1 cellular context compared by ENCODE assay signal in genomic region chr1:150009604-150010387, GRCh38.
TF ChIP-seq lines count a peak whose summit lies in the region.

No MANE protein-coding gene starts in this region.

TF ChIP-seq in GM12878, 131 proteins besides CTCF, POLR2A, EP300 and RAD21 (continued from another document):
- TF ChIP-seq, protein P1, sequence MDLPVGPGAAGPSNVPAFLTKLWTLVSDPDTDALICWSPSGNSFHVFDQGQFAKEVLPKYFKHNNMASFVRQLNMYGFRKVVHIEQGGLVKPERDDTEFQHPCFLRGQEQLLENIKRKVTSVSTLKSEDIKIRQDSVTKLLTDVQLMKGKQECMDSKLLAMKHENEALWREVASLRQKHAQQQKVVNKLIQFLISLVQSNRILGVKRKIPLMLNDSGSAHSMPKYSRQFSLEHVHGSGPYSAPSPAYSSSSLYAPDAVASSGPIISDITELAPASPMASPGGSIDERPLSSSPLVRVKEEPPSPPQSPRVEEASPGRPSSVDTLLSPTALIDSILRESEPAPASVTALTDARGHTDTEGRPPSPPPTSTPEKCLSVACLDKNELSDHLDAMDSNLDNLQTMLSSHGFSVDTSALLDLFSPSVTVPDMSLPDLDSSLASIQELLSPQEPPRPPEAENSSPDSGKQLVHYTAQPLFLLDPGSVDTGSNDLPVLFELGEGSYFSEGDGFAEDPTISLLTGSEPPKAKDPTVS (IDR thresholded peaks at IDR 0.05; ENCODE audit: low read depth, low read length): no peak
- TF ChIP-seq ATF2 (IDR thresholded peaks at IDR 0.05; ENCODE audit: low read length): 0 out of 2 replicates have a peak, but pooled peaks have one; percentile 7
- TF ChIP-seq KLF5 (IDR thresholded peaks at IDR 0.05; ENCODE audit: partially characterized antibody): no peak
- no peak for TF ChIP-seq ESRRA (IDR thresholded peaks at IDR 0.05; ENCODE audit: low read length)
- TF ChIP-seq, protein P2, sequence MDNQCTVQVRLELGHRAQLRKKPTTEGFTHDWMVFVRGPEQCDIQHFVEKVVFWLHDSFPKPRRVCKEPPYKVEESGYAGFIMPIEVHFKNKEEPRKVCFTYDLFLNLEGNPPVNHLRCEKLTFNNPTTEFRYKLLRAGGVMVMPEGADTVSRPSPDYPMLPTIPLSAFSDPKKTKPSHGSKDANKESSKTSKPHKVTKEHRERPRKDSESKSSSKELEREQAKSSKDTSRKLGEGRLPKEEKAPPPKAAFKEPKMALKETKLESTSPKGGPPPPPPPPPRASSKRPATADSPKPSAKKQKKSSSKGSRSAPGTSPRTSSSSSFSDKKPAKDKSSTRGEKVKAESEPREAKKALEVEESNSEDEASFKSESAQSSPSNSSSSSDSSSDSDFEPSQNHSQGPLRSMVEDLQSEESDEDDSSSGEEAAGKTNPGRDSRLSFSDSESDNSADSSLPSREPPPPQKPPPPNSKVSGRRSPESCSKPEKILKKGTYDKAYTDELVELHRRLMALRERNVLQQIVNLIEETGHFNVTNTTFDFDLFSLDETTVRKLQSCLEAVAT (IDR thresholded peaks at IDR 0.05): peak; percentile 98
- TF ChIP-seq CREM (IDR thresholded peaks at IDR 0.05; ENCODE audit: low read depth): no peak
- no peak for TF ChIP-seq IRF5 (IDR thresholded peaks at IDR 0.05; ENCODE audit: borderline replicate concordance)
- TF ChIP-seq GATAD2B (conservative IDR thresholded peaks at IDR 0.05; ENCODE audit: low read depth): no peak
- no peak for TF ChIP-seq USF1 (IDR thresholded peaks at IDR 0.05; ENCODE audit: borderline replicate concordance, extremely low read length, insufficient read depth, low read depth, low read length)
- peak; percentile 32; the same call in 1 of the 2 replicates for TF ChIP-seq YY1 (IDR thresholded peaks at IDR 0.05; ENCODE audit: low read depth, low read length)
- no peak for TF ChIP-seq MYC (IDR thresholded peaks at IDR 0.05; ENCODE audit: insufficient read depth, insufficient read length, insufficient replicate concordance, low read length, severe bottlenecking)
- TF ChIP-seq RCOR1 (conservative IDR thresholded peaks at IDR 0.05; ENCODE audit: low read depth, low read length): no peak
- TF ChIP-seq, protein P3, sequence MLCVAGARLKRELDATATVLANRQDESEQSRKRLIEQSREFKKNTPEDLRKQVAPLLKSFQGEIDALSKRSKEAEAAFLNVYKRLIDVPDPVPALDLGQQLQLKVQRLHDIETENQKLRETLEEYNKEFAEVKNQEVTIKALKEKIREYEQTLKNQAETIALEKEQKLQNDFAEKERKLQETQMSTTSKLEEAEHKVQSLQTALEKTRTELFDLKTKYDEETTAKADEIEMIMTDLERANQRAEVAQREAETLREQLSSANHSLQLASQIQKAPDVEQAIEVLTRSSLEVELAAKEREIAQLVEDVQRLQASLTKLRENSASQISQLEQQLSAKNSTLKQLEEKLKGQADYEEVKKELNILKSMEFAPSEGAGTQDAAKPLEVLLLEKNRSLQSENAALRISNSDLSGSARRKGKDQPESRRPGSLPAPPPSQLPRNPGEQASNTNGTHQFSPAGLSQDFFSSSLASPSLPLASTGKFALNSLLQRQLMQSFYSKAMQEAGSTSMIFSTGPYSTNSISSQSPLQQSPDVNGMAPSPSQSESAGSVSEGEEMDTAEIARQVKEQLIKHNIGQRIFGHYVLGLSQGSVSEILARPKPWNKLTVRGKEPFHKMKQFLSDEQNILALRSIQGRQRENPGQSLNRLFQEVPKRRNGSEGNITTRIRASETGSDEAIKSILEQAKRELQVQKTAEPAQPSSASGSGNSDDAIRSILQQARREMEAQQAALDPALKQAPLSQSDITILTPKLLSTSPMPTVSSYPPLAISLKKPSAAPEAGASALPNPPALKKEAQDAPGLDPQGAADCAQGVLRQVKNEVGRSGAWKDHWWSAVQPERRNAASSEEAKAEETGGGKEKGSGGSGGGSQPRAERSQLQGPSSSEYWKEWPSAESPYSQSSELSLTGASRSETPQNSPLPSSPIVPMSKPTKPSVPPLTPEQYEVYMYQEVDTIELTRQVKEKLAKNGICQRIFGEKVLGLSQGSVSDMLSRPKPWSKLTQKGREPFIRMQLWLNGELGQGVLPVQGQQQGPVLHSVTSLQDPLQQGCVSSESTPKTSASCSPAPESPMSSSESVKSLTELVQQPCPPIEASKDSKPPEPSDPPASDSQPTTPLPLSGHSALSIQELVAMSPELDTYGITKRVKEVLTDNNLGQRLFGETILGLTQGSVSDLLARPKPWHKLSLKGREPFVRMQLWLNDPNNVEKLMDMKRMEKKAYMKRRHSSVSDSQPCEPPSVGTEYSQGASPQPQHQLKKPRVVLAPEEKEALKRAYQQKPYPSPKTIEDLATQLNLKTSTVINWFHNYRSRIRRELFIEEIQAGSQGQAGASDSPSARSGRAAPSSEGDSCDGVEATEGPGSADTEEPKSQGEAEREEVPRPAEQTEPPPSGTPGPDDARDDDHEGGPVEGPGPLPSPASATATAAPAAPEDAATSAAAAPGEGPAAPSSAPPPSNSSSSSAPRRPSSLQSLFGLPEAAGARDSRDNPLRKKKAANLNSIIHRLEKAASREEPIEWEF (IDR thresholded peaks at IDR 0.05; ENCODE audit: insufficient replicate concordance, low read depth, low read length): no peak
- TF ChIP-seq IKZF2 (IDR thresholded peaks at IDR 0.05): no peak; a peak in 1 of 4 replicates
- no peak for TF ChIP-seq IKZF1 (conservative IDR thresholded peaks at IDR 0.05)
- TF ChIP-seq, protein P4, sequence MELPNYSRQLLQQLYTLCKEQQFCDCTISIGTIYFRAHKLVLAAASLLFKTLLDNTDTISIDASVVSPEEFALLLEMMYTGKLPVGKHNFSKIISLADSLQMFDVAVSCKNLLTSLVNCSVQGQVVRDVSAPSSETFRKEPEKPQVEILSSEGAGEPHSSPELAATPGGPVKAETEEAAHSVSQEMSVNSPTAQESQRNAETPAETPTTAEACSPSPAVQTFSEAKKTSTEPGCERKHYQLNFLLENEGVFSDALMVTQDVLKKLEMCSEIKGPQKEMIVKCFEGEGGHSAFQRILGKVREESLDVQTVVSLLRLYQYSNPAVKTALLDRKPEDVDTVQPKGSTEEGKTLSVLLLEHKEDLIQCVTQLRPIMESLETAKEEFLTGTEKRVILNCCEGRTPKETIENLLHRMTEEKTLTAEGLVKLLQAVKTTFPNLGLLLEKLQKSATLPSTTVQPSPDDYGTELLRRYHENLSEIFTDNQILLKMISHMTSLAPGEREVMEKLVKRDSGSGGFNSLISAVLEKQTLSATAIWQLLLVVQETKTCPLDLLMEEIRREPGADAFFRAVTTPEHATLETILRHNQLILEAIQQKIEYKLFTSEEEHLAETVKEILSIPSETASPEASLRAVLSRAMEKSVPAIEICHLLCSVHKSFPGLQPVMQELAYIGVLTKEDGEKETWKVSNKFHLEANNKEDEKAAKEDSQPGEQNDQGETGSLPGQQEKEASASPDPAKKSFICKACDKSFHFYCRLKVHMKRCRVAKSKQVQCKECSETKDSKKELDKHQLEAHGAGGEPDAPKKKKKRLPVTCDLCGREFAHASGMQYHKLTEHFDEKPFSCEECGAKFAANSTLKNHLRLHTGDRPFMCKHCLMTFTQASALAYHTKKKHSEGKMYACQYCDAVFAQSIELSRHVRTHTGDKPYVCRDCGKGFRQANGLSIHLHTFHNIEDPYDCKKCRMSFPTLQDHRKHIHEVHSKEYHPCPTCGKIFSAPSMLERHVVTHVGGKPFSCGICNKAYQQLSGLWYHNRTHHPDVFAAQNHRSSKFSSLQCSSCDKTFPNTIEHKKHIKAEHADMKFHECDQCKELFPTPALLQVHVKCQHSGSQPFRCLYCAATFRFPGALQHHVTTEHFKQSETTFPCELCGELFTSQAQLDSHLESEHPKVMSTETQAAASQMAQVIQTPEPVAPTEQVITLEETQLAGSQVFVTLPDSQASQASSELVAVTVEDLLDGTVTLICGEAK (IDR thresholded peaks at IDR 0.05; ENCODE audit: borderline replicate concordance): peak; percentile 37; the same call in 1 of the 2 replicates
- no peak for TF ChIP-seq RELA (IDR thresholded peaks at IDR 0.05; ENCODE audit: borderline replicate concordance, partially characterized antibody)
- peak in 1 of 2 experiments; percentile 60; a peak in 1 of 4 replicates for TF ChIP-seq SRF (IDR thresholded peaks at IDR 0.05; ENCODE audit: low read depth in 2 of 2, low read length in 2 of 2)
- TF ChIP-seq CHD1 (IDR thresholded peaks at IDR 0.05; ENCODE audit: low read depth, low read length): 0 out of 2 replicates have a peak, but pooled peaks have one; percentile 47
TF ChIP-seq in GM12878: peak in this region for 8.
